Comparison of ENCODE assay signal across 14 cellular contexts in the genomic region with DNA sequence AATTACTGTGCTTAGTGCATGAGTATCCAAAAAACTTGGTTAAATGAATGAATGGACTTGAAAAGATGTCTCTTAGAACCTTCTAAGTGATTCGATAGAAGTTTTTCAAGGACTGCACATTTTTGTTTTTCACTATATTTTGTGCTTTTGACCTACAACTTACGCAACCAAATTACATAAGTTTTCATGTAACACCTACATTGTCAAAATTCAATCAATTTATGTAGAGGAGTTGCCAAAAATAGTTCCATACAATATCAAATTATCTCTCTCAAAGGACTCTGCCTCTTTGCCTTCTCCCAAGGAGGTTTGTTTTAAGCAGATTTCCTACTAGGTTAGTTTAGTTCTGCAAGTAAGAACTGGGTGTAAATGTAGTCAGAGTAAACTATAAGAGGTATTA.
"Had no signal": no experiment of that assay in that cellular context is flagged by ENCODE, and none has a peak within 500 bp of the region (broad histone marks: within the 10 kb centered on the region; RNA-seq: fewer than 3 reads in every experiment).

No MANE protein-coding gene starts in this region.

- H3K27ac ChIP-seq: gastroesophageal sphincter, testis had no signal

- H3K4me3 ChIP-seq: gastroesophageal sphincter, spleen, testis had no signal

- H3K4me3 Mint-ChIP-seq: endodermal cell had no signal

- H3K27me3 ChIP-seq: gastroesophageal sphincter, spleen, testis had no signal

- ATAC-seq: gastroesophageal sphincter; left lobe of liver; SK-N-SH treated with all-trans-retinoic acid at 6 μM for 48 hours; stimulated activated naive CD8-positive, alpha-beta T cell treated with anti-CD3 and anti-CD28 coated beads, Interleukin-15, amount 100 ng/mL, for 72 hours had no signal

- DNase-seq: activated CD4-positive, alpha-beta T cell treated with anti-CD3 and anti-CD28 coated beads for 1 hour; activated CD4-positive, alpha-beta T cell treated with anti-CD3 and anti-CD28 coated beads, Interleukin-2, amount 50 U/mL, for 4 hours; activated effector memory CD4-positive, alpha-beta T cell treated with anti-CD3 and anti-CD28 coated beads, Interleukin-2, amount 50 U/mL, for 16 hours; aorta; endodermal cell; islet precursor cell; mammary epithelial cell; spleen; stimulated activated naive CD8-positive, alpha-beta T cell treated with anti-CD3 and anti-CD28 coated beads, Interleukin-15, amount 100 ng/mL, for 72 hours; T-helper 1 cell; testis had no signal

- H3K9me3 ChIP-seq: gastroesophageal sphincter, testis had no signal

- H3K27me3 Mint-ChIP-seq: stimulated activated naive CD8-positive, alpha-beta T cell treated with anti-CD3 and anti-CD28 coated beads, Interleukin-15, amount 100 ng/mL, for 72 hours had no signal

- H3K27ac Mint-ChIP-seq: endodermal cell had no signal
